In genomic region chr11:9927670-9928069, GRCh38 we compare ENCODE assay signal across 28 cellular contexts.
"Had no signal": no experiment of that assay in that cellular context is flagged by ENCODE, and none has a peak within 500 bp of the region (broad histone marks: within the 10 kb centered on the region; RNA-seq: fewer than 3 reads in every experiment).

No MANE protein-coding gene starts in this region.

- H3K27ac ChIP-seq: stomach, suprapubic skin, testis, thoracic aorta, thyroid gland, tibial artery, tibial nerve, transverse colon, upper lobe of left lung, upper lobe of right lung, uterus, vagina had no signal

- H3K36me3 Mint-ChIP-seq: stimulated activated effector memory CD8-positive, alpha-beta T cell treated with anti-CD3 and anti-CD28 coated beads, Interleukin-12 subunit alpha, Interleukin-12 subunit beta, amount 100 ng/mL, for 72 hours had no signal

- ATAC-seq: stimulated activated effector memory CD8-positive, alpha-beta T cell treated with anti-CD3 and anti-CD28 coated beads, Interleukin-12 subunit alpha, Interleukin-12 subunit beta, amount 100 ng/mL, for 72 hours; stimulated activated memory B cell treated with anti-CD40 and anti-IgM and Interleukin-4, amounts not matched to agents 10 μg/mL and 1 μg/mL and 100 μg/mL, for 72 hours; stimulated activated naive B cell treated with anti-CD40 and anti-IgM and Interleukin-4, amounts not matched to agents 10 μg/mL and 1 μg/mL and 100 μg/mL, for 72 hours; stimulated activated naive CD8-positive, alpha-beta T cell treated with anti-CD3 and anti-CD28 coated beads, Interleukin-15, amount 100 ng/mL, for 72 hours; stimulated activated naive CD8-positive, alpha-beta T cell treated with anti-CD3 and anti-CD28 coated beads, Interleukin-15, Interleukin-2, amounts not matched to agents 100 U/mL and 50 U/mL, for 24 hours; upper lobe of right lung had no signal

- H3K4me3 Mint-ChIP-seq: stimulated activated effector memory CD8-positive, alpha-beta T cell treated with anti-CD3 and anti-CD28 coated beads, Interleukin-12 subunit alpha, Interleukin-12 subunit beta, amount 100 ng/mL, for 72 hours; stimulated activated memory B cell treated with anti-CD40 and anti-IgM and Interleukin-4, amounts not matched to agents 10 μg/mL and 1 μg/mL and 100 μg/mL, for 72 hours; stimulated activated naive B cell treated with anti-CD40 and anti-IgM and Interleukin-4, amounts not matched to agents 10 μg/mL and 1 μg/mL and 100 μg/mL, for 72 hours; stimulated activated naive CD8-positive, alpha-beta T cell treated with anti-CD3 and anti-CD28 coated beads, Interleukin-15, amount 100 ng/mL, for 72 hours; stimulated activated naive CD8-positive, alpha-beta T cell treated with anti-CD3 and anti-CD28 coated beads, Interleukin-15, Interleukin-2, amounts not matched to agents 100 ng/mL and 50 ng/mL, for 24 hours; type B pancreatic cell had no signal

- H3K9me3 Mint-ChIP-seq: type B pancreatic cell had no signal

- H3K27ac Mint-ChIP-seq: stimulated activated effector memory CD8-positive, alpha-beta T cell treated with anti-CD3 and anti-CD28 coated beads, Interleukin-12 subunit alpha, Interleukin-12 subunit beta, amount 100 ng/mL, for 72 hours; stimulated activated memory B cell treated with anti-CD40 and anti-IgM and Interleukin-4, amounts not matched to agents 10 μg/mL and 1 μg/mL and 100 μg/mL, for 72 hours; stimulated activated naive B cell treated with anti-CD40 and anti-IgM and Interleukin-4, amounts not matched to agents 10 μg/mL and 1 μg/mL and 100 μg/mL, for 72 hours; stimulated activated naive CD8-positive, alpha-beta T cell treated with anti-CD3 and anti-CD28 coated beads, Interleukin-15, amount 100 ng/mL, for 72 hours; stimulated activated naive CD8-positive, alpha-beta T cell treated with anti-CD3 and anti-CD28 coated beads, Interleukin-15, Interleukin-2, amounts not matched to agents 100 ng/mL and 50 ng/mL, for 24 hours; type B pancreatic cell had no signal

- H3K4me1 ChIP-seq: stomach, suprapubic skin, testis, transverse colon, upper lobe of left lung, uterus had no signal

- DNase-seq: stimulated activated CD4-positive, alpha-beta T cell treated with anti-CD3 and anti-CD28 coated beads, Interleukin-2, amount 100 ng/mL, for 48 hours; stimulated activated CD4-positive, alpha-beta T cell treated with anti-CD3 and anti-CD28 coated beads, Interleukin-4, amount 100 ng/mL, for 1 hour; stimulated activated CD4-positive, alpha-beta T cell treated with anti-CD3 and anti-CD28 coated beads, Interleukin-4, amount 100 ng/mL, for 24 hours; stimulated activated CD4-positive, alpha-beta T cell treated with anti-CD3 and anti-CD28 coated beads, Interleukin-4, amount 100 ng/mL, for 4 hours; stimulated activated CD8-positive, alpha-beta memory T cell treated with anti-CD3 and anti-CD28 coated beads, Interleukin-4, amount 100 ng/mL, for 48 hours; stimulated activated naive B cell treated with anti-CD40 and anti-IgM and Interleukin-4, amounts not matched to agents 10 μg/mL and 1 μg/mL and 100 μg/mL, for 72 hours; stimulated activated naive CD4-positive, alpha-beta T cell; stimulated activated naive CD4-positive, alpha-beta T cell treated with Interleukin-2 at 50 U/mL for 16 hours; stimulated activated naive CD8-positive, alpha-beta T cell treated with anti-CD3 and anti-CD28 coated beads, Interleukin-15, amount 100 ng/mL, for 72 hours; stimulated activated naive CD8-positive, alpha-beta T cell treated with anti-CD3 and anti-CD28 coated beads, Interleukin-15, Interleukin-2, amounts not matched to agents 100 U/mL and 50 U/mL, for 24 hours; stomach; substantia nigra; testis; thyroid gland; tibial artery; transverse colon; upper lobe of left lung; upper lobe of right lung; uterus had no signal

- H3K27me3 Mint-ChIP-seq: stimulated activated memory B cell treated with anti-CD40 and anti-IgM and Interleukin-4, amounts not matched to agents 10 μg/mL and 1 μg/mL and 100 μg/mL, for 72 hours; stimulated activated naive B cell treated with anti-CD40 and anti-IgM and Interleukin-4, amounts not matched to agents 10 μg/mL and 1 μg/mL and 100 μg/mL, for 72 hours; stimulated activated naive CD8-positive, alpha-beta T cell treated with anti-CD3 and anti-CD28 coated beads, Interleukin-15, amount 100 ng/mL, for 72 hours; stimulated activated naive CD8-positive, alpha-beta T cell treated with anti-CD3 and anti-CD28 coated beads, Interleukin-15, Interleukin-2, amounts not matched to agents 100 ng/mL and 50 ng/mL, for 24 hours; type B pancreatic cell had no signal

- H3K36me3 ChIP-seq: thyroid gland, transverse colon, upper lobe of left lung, upper lobe of right lung, uterus, vagina had no signal

- H3K4me1 Mint-ChIP-seq: stimulated activated effector memory CD8-positive, alpha-beta T cell treated with anti-CD3 and anti-CD28 coated beads, Interleukin-12 subunit alpha, Interleukin-12 subunit beta, amount 100 ng/mL, for 72 hours; stimulated activated memory B cell treated with anti-CD40 and anti-IgM and Interleukin-4, amounts not matched to agents 10 μg/mL and 1 μg/mL and 100 μg/mL, for 72 hours; stimulated activated naive B cell treated with anti-CD40 and anti-IgM and Interleukin-4, amounts not matched to agents 10 μg/mL and 1 μg/mL and 100 μg/mL, for 72 hours had no signal

- H3K9me3 ChIP-seq: stomach, suprapubic skin, testis, thoracic aorta, thyroid gland, tibial artery, tibial nerve, transverse colon, upper lobe of left lung, upper lobe of right lung, uterus, vagina had no signal

- H3K27me3 ChIP-seq: stomach, suprapubic skin, testis, thyroid gland, tibial artery, tibial nerve, transverse colon, upper lobe of left lung, upper lobe of right lung, uterus, vagina had no signal

- H3K4me3 ChIP-seq: stomach, suprapubic skin, testis, thoracic aorta, thyroid gland, tibial artery, tibial nerve, transverse colon, upper lobe of left lung, upper lobe of right lung, uterus, vagina had no signal

- FAIRE-seq: urothelium cell line had no signal
